Comparison of ENCODE assay signal across 8 cellular contexts in the genomic region with DNA sequence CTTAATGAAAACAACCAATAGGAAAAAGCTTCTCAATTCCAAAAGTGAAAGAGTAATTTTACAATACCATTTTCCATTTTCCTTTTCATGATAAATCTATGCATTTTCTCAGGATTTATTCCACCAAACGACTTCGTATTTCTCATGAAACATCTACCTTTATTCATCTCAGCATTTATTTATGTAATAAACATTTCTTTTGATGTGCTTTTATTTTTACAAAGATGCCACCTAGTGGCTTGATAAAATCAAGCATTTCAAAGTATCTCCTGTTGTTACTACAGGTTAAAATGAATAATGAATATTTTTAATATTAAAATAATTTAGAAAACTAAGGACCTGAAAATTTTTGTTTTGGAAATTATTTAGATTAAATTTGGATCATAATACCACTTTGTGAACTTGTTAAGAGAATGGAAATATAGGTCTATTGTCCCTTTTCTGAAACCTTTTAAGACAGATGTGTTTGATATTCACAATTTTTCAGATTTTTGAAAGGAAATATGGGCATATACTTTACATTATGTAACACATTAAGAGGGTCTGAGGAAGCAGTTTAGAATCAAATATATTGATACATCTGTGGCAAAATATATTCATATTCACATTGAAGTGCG. TPM values are rescaled to one million over a fixed set of nuclear protein-coding genes. Genes with fewer than 3 reads are reported as not detected.
DNase-seq lines count a peak whose midpoint lies in the region; ATAC-seq, FAIRE-seq and TF ChIP-seq lines count a peak whose summit lies in the region.

No MANE protein-coding gene starts in this region.

- H3K36me3 ChIP-seq in endothelial cell of umbilical vein (ENCODE audit: control insufficient read depth in 2 of 2, extremely low read depth in 1 of 2, insufficient read depth in 2 of 2, low read length in 2 of 2) = no peaks in the 10 kb centered on the region
- H3K36me3 ChIP-seq in smooth muscle cell (ENCODE audit: low read depth) = no peaks in the 10 kb centered on the region

- peaks cover 22% of the 10 kb centered on the region for H3F3A ChIP-seq in smooth muscle cell (ENCODE audit: low read depth)

- TF ChIP-seq CTCF in endothelial cell of umbilical vein (IDR thresholded peaks at IDR 0.05; ENCODE audit: extremely low read depth in 1 of 2, insufficient read depth in 1 of 2, low read depth in 1 of 2, low read length in 2 of 2) = peak in 1 of 2 donors; percentile 21
- TF ChIP-seq CTCF in smooth muscle cell (IDR thresholded peaks at IDR 0.05; ENCODE audit: borderline replicate concordance, insufficient read depth, poor library complexity, severe bottlenecking) = peak; percentile 55

- intact Hi-C loops in endothelial cell of umbilical vein (cut with micrococcal nuclease) = loop anchor here (1.0 to 10.0 kb wide), 3 partner anchors 43 to 732 kb away; no protein-coding TSS in a partner anchor

- 79% methylated on average over 3 of the region's 3 CpGs for WGBS in smooth muscle cell (ENCODE audit: low lambda C conversion rate)

- H3K79me2 ChIP-seq in endothelial cell of umbilical vein (ENCODE audit: control insufficient read depth, insufficient read depth, low read length) = no peaks in the 10 kb centered on the region
- no peaks in the 10 kb centered on the region for H3K79me2 ChIP-seq in smooth muscle cell (ENCODE audit: low read depth)

- no peak overlapping the region for H3K4me2 ChIP-seq in endothelial cell of umbilical vein (ENCODE audit: insufficient read depth, low read length)
- peak overlapping the region; percentile 15 for H3K4me2 ChIP-seq in smooth muscle cell

- no peak overlapping the region for H3K4me3 ChIP-seq in endothelial cell of umbilical vein (replicated peaks in 1 of 3; ENCODE audit: insufficient read depth in 1 of 3, low read depth in 1 of 3, low read length in 3 of 3)
- no peak overlapping the region for H3K4me3 ChIP-seq in smooth muscle cell

- H3K27ac ChIP-seq in endothelial cell of umbilical vein (ENCODE audit: insufficient read depth, low read depth, low read length) (peak overlapping the region; percentile 49), smooth muscle cell (ENCODE audit: low read depth) (peak overlapping the region; percentile 75)

- dilution Hi-C loops in endothelial cell of umbilical vein (cut with MboI; ENCODE audit: extremely low pct_ligation_motif_present, low sequenced_read_pairs) = no loop called here

- H3K9me1 ChIP-seq in endothelial cell of umbilical vein (replicated peaks; ENCODE audit: control insufficient read depth, extremely low read depth, insufficient read depth, low read length) = no peaks in the 10 kb centered on the region

- CTCF ChIA-PET in endothelial cell of umbilical vein (lab: Charles Lee) = interaction anchor here (0.6 to 5.0 kb wide), 5 partner anchors 11 to 335 kb away, joined by 3 to 60 read pairs (median 4); no protein-coding TSS in a partner anchor

- H3K9ac ChIP-seq in endothelial cell of umbilical vein (replicated peaks; ENCODE audit: extremely low read depth, insufficient read depth, low read length) (peak overlapping the region; percentile 12), smooth muscle cell (ENCODE audit: low read depth) (no peak overlapping the region)

- no TSS peak for BruUV-seq in endothelial cell of umbilical vein (replicated peaks; lab: Mats Ljungman, UMichigan)

- H4K20me1 ChIP-seq in endothelial cell of umbilical vein (replicated peaks; ENCODE audit: control insufficient read depth, extremely low read depth, insufficient read depth, low read length) = no peaks in the 10 kb centered on the region
- H4K20me1 ChIP-seq in smooth muscle cell (ENCODE audit: low read depth) = no peaks in the 10 kb centered on the region

- H3K4me1 ChIP-seq in endothelial cell of umbilical vein (ENCODE audit: control insufficient read depth, extremely low read depth, insufficient read depth, low read length) = peaks cover 27% of the 10 kb centered on the region
- peaks cover 10% of the 10 kb centered on the region for H3K4me1 ChIP-seq in smooth muscle cell (ENCODE audit: low read depth)

- DNase-seq in NCI-H1092 treated with DMSO at 0.1 percent for 48 hours (lab: John Stamatoyannopoulos, UW) (peak; percentile 20), NCI-H1092 (lab: John Stamatoyannopoulos, UW) (no peak), NCI-H345 treated with DMSO at 0.1 percent for 48 hours (lab: John Stamatoyannopoulos, UW; ENCODE audit: unreplicated experiment) (peak; percentile 4), endothelial cell of umbilical vein (ENCODE audit: low read depth, low spot score) (peak; percentile 46), smooth muscle cell (lab: John Stamatoyannopoulos, UW; ENCODE audit: unreplicated experiment) (no peak), cortex of kidney (lab: John Stamatoyannopoulos, UW) (no peak)

- FAIRE-seq in endothelial cell of umbilical vein (lab: Jason Lieb, UNC) = no peak

- H3K9me3 ChIP-seq in endothelial cell of umbilical vein (replicated peaks; ENCODE audit: control insufficient read depth, insufficient read depth, low read length) = no peaks in the 10 kb centered on the region
- H3K9me3 ChIP-seq in smooth muscle cell (replicated peaks; ENCODE audit: low read depth) = no peaks in the 10 kb centered on the region

- ATAC-seq in GM18505 (IDR thresholded peaks at IDR 0.05; ENCODE audit: unreplicated experiment) (no peak), GM19395 (IDR thresholded peaks at IDR 0.05; ENCODE audit: unreplicated experiment) (no peak)

- no peak overlapping the region for H2AFZ ChIP-seq in endothelial cell of umbilical vein (ENCODE audit: low read depth, low read length)
- no peak overlapping the region for H2AFZ ChIP-seq in smooth muscle cell (ENCODE audit: low read depth)

- TF ChIP-seq POLR2A in endothelial cell of umbilical vein (IDR thresholded peaks at IDR 0.05; ENCODE audit: low read depth, low read length) (no peak), GM18505 (IDR thresholded peaks at IDR 0.05; ENCODE audit: borderline replicate concordance, extremely low read depth, insufficient read depth, insufficient read length) (no peak)

- peaks cover 6 to 11% of the 10 kb centered on the region in 2 experiments for H3K27me3 ChIP-seq in endothelial cell of umbilical vein (ENCODE audit: control insufficient read depth in 2 of 2, insufficient read depth in 2 of 2, low read length in 2 of 2)
- no peaks in the 10 kb centered on the region for H3K27me3 ChIP-seq in smooth muscle cell (ENCODE audit: low read depth)

- POLR2A ChIA-PET in endothelial cell of umbilical vein (lab: Charles Lee) = no interaction called here

TF ChIP-seq in endothelial cell of umbilical vein, 7 proteins besides CTCF, POLR2A, EP300 and RAD21:
- TF ChIP-seq GATA2 (IDR thresholded peaks at IDR 0.05; ENCODE audit: insufficient read depth, insufficient read length, low read depth, low read length) = no peak
- no peak for TF ChIP-seq MYC (IDR thresholded peaks at IDR 0.05; ENCODE audit: low read depth, low read length)
- no peak for TF ChIP-seq POLR2AphosphoS5 (IDR thresholded peaks at IDR 0.05; ENCODE audit: insufficient read depth, low read depth, low read length)
- no peak for TF ChIP-seq EZH2 (IDR thresholded peaks at IDR 0.05; ENCODE audit: borderline replicate concordance, low read depth, low read length, severe bottlenecking)
- TF ChIP-seq FOS (IDR thresholded peaks at IDR 0.05; ENCODE audit: borderline replicate concordance, insufficient read depth, low read length) = no peak
- TF ChIP-seq, protein P1, sequence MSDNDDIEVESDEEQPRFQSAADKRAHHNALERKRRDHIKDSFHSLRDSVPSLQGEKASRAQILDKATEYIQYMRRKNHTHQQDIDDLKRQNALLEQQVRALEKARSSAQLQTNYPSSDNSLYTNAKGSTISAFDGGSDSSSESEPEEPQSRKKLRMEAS (IDR thresholded peaks at IDR 0.05; ENCODE audit: insufficient read depth, insufficient read length) = no peak
- no peak for TF ChIP-seq JUN (IDR thresholded peaks at IDR 0.05; ENCODE audit: borderline replicate concordance, insufficient read depth, insufficient read length, low read depth)
TF ChIP-seq in endothelial cell of umbilical vein: peak in this region for 0.

RNA-seq across cellular contexts. Expression of a gene that starts 2.7 kb away (rescaled TPM):
- total RNA-seq in endothelial cell of umbilical vein (not detected in 2 replicates), smooth muscle cell (2.1 and 2.4 TPM in 2 replicates)
- polyA plus RNA-seq in endothelial cell of umbilical vein (0.01 TPM in 1 of 2 replicates, not detected in the other), smooth muscle cell (0.58 and 0.83 TPM in 2 replicates)
- polyA plus RNA-seq in endothelial cell of umbilical vein (2011; cell fraction: cytosol; rRNA removed) = 0.05 and 0.06 TPM in 2 replicates
- 0.11 and 0.17 TPM in 2 replicates for polyA plus RNA-seq in endothelial cell of umbilical vein (2011; cell fraction: nucleus; rRNA removed)
- 0.28 TPM in 1 of 2 replicates, not detected in the other for polyA plus RNA-seq in endothelial cell of umbilical vein (2012)
- not detected in 2 replicates for polyA minus RNA-seq in endothelial cell of umbilical vein
- polyA minus RNA-seq in endothelial cell of umbilical vein (2011; cell fraction: cytosol; rRNA and poly(A)+ RNA removed) = not detected
- polyA minus RNA-seq in endothelial cell of umbilical vein (2011; cell fraction: nucleus; rRNA and poly(A)+ RNA removed) = 0.43 and 0.77 TPM in 2 replicates

RNA-seq across cellular contexts. Expression of a gene that starts 20.5 kb away (rescaled TPM):
- total RNA-seq in endothelial cell of umbilical vein (57.6 and 62.3 TPM in 2 replicates), smooth muscle cell (75.5 and 94.9 TPM in 2 replicates)
- polyA plus RNA-seq in endothelial cell of umbilical vein (3.6 and 6.2 TPM in 2 replicates), smooth muscle cell (94.0 and 108 TPM in 2 replicates)
- polyA plus RNA-seq in endothelial cell of umbilical vein (2011; cell fraction: cytosol; rRNA removed) = 9.2 and 9.4 TPM in 2 replicates
- polyA plus RNA-seq in endothelial cell of umbilical vein (2011; cell fraction: nucleus; rRNA removed) = 10.1 and 22.2 TPM in 2 replicates
- 28.4 and 43.8 TPM in 2 replicates for polyA plus RNA-seq in endothelial cell of umbilical vein (2012)
- 9.3 and 16.9 TPM in 2 replicates for polyA minus RNA-seq in endothelial cell of umbilical vein
- polyA minus RNA-seq in endothelial cell of umbilical vein (2011; cell fraction: cytosol; rRNA and poly(A)+ RNA removed) = 19.8 TPM
- 34.4 and 54.4 TPM in 2 replicates for polyA minus RNA-seq in endothelial cell of umbilical vein (2011; cell fraction: nucleus; rRNA and poly(A)+ RNA removed)

Comparison
In these comparisons a context has a peak if more than half of its experiments do, and no peak if none do; other contexts are left out.
1. DNase-seq: peak in NCI-H1092 treated with DMSO at 0.1 percent for 48 hours (single experiment), NCI-H345 treated with DMSO at 0.1 percent for 48 hours (single experiment) and endothelial cell of umbilical vein (single experiment); none in NCI-H1092 (single experiment), smooth muscle cell (single experiment) and cortex of kidney (single experiment).